In the genomic region with DNA sequence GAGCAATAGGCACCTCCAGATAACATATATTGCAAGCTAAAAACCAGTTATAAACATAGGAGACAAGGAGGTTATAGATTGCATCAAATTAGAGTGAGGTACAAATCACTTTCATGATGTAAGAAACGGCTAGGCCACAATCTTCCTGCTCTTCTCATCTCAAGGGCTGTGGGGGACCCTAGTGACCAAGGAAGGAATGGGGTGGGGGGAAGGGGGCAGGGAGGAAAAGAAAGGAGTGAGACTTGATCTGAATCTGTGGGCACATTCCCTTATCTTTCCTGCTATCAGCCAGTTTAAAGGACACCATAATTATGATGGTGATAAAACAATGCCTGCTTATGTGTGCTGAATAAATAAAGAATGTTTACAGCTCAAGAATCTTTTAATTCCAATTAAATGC, we compare ENCODE assay signal across 16 cellular contexts. TPM values are rescaled to one million over a fixed set of nuclear protein-coding genes. Genes with fewer than 3 reads are reported as not detected.
DNase-seq lines count a peak whose midpoint lies in the region; ATAC-seq and TF ChIP-seq lines count a peak whose summit lies in the region.
"Had no signal": no experiment of that assay in that cellular context is flagged by ENCODE, and none has a peak within 500 bp of the region (broad histone marks: within the 10 kb centered on the region; RNA-seq: fewer than 3 reads in every experiment).

No MANE protein-coding gene starts in this region.

- H3K4me1 ChIP-seq in esophagus squamous epithelium (peaks cover 10 to 76% (median 15%) of the 10 kb centered on the region in 3 donors), sigmoid colon (peaks cover 0 to 60% (median 36%) of the 10 kb centered on the region in 4 donors), OCI-LY7 (ENCODE audit: insufficient read depth, low read length, poor library complexity, severe bottlenecking) (peaks cover 45% of the 10 kb centered on the region)

- H3K9me3 ChIP-seq in esophagus squamous epithelium (no peaks in the 10 kb centered on the region), sigmoid colon (no peaks in the 10 kb centered on the region), OCI-LY7 (ENCODE audit: low read length) (no peaks in the 10 kb centered on the region)

- TF ChIP-seq CTCF in esophagus squamous epithelium (IDR thresholded peaks at IDR 0.05) (no peak), sigmoid colon (IDR thresholded peaks at IDR 0.05) (no peak), OCI-LY7 (conservative IDR thresholded peaks at IDR 0.05; ENCODE audit: low read length) (no peak)

- ATAC-seq in stimulated activated naive CD8-positive, alpha-beta T cell treated with anti-CD3 and anti-CD28 coated beads, Interleukin-15, amount 100 ng/mL, for 72 hours: no peak
- ATAC-seq: natural killer cell had no signal

- H2AFZ ChIP-seq in OCI-LY7 (ENCODE audit: low read length): no peak overlapping the region

- H3K4me3 ChIP-seq in esophagus squamous epithelium (no peak overlapping the region), sigmoid colon (no peak overlapping the region), OCI-LY7 (ENCODE audit: low read depth, low read length, poor library complexity, severe bottlenecking) (no peak overlapping the region)

- H3K27me3 Mint-ChIP-seq in stimulated activated naive CD8-positive, alpha-beta T cell treated with anti-CD3 and anti-CD28 coated beads, Interleukin-15, amount 100 ng/mL, for 72 hours: peaks cover 81% of the 10 kb centered on the region

- H3K9me3 Mint-ChIP-seq in stimulated activated naive CD8-positive, alpha-beta T cell treated with anti-CD3 and anti-CD28 coated beads, Interleukin-15, amount 100 ng/mL, for 72 hours: no peaks in the 10 kb centered on the region
- H3K9me3 Mint-ChIP-seq: natural killer cell had no signal

- CTCF ChIA-PET in OCI-LY7 (lab: Charles Lee; ENCODE audit: unreplicated experiment): no interaction called here

- TF ChIP-seq EP300 in sigmoid colon (IDR thresholded peaks at IDR 0.05): no peak

- WGBS in esophagus squamous epithelium, 2 donors: 58 to 64% methylated on average over 1 of the region's 1 CpG
- WGBS in sigmoid colon, 2 donors: 60 to 71% methylated on average over 1 of the region's 1 CpG

- H3K4me2 ChIP-seq in OCI-LY7 (ENCODE audit: low read length): no peak overlapping the region

- H3K27me3 ChIP-seq in esophagus squamous epithelium: peaks cover 0 to 16% (median 0%) of the 10 kb centered on the region in 4 donors
- H3K27me3 ChIP-seq in sigmoid colon: peaks cover 0 to 6% (median 0%) of the 10 kb centered on the region in 3 donors

- no peaks in the 10 kb centered on the region for H3K79me2 ChIP-seq in OCI-LY7 (ENCODE audit: insufficient read depth, low read depth, low read length)

- no TSS peak for BruUV-seq in OCI-LY7 (replicated peaks; lab: Mats Ljungman, UMichigan)

- no peaks in the 10 kb centered on the region for H3K36me3 ChIP-seq in esophagus squamous epithelium
- H3K36me3 ChIP-seq in sigmoid colon: no peaks in the 10 kb centered on the region
- H3K36me3 ChIP-seq in OCI-LY7 (ENCODE audit: insufficient read depth, low read length): no peaks in the 10 kb centered on the region

- DNase-seq in NCI-H1694 treated with DMSO at 0.1 percent for 48 hours (lab: John Stamatoyannopoulos, UW) (peak; percentile 5), NCI-H1694 (lab: John Stamatoyannopoulos, UW) (no peak), NCI-H82 treated with DMSO at 0.1 percent for 48 hours (lab: John Stamatoyannopoulos, UW; ENCODE audit: unreplicated experiment) (peak; percentile 36), esophagus squamous epithelium (lab: John Stamatoyannopoulos, UW) (no peak), sigmoid colon (no peak), NCI-H774 (lab: John Stamatoyannopoulos, UW) (no peak), OCI-LY7 (ENCODE audit: low spot score) (no peak)
- DNase-seq in stimulated activated naive CD8-positive, alpha-beta T cell treated with anti-CD3 and anti-CD28 coated beads, Interleukin-15, amount 100 ng/mL, for 72 hours: no peak
- DNase-seq: activated CD4-positive, alpha-beta T cell treated with anti-CD3 and anti-CD28 coated beads, Interleukin-2, amount 50 U/mL, for 4 hours; activated naive CD4-positive, alpha-beta T cell; DMS153; immature natural killer cell; natural killer cell; NCI-H2107; stimulated activated CD8-positive, alpha-beta memory T cell treated with anti-CD3 and anti-CD28 coated beads, Interleukin-4, amount 100 ng/mL, for 48 hours had no signal

- POLR2A ChIA-PET in OCI-LY7 (lab: Charles Lee): interaction anchor here (0.7 kb wide), 1 partner anchor 1067 kb away, joined by 4 read pairs; no protein-coding TSS in a partner anchor

- H3K4me3 Mint-ChIP-seq in stimulated activated naive CD8-positive, alpha-beta T cell treated with anti-CD3 and anti-CD28 coated beads, Interleukin-15, amount 100 ng/mL, for 72 hours: no peak overlapping the region

- no peak for TF ChIP-seq POLR2A in esophagus squamous epithelium (IDR thresholded peaks at IDR 0.05)
- no peak for TF ChIP-seq POLR2A in sigmoid colon (IDR thresholded peaks at IDR 0.05)

- no peak overlapping the region for H3K27ac Mint-ChIP-seq in stimulated activated naive CD8-positive, alpha-beta T cell treated with anti-CD3 and anti-CD28 coated beads, Interleukin-15, amount 100 ng/mL, for 72 hours
- H3K27ac Mint-ChIP-seq: immature natural killer cell, natural killer cell had no signal

- intact Hi-C loops in esophagus squamous epithelium (cut with DNase I): no loop called here
- intact Hi-C loops in sigmoid colon (cut with DNase I): loop anchor here (10.0 kb wide), 1 partner anchor 912 kb away; no protein-coding TSS in a partner anchor
- intact Hi-C loops in OCI-LY7 (cut with micrococcal nuclease; ENCODE audit: unreplicated experiment): no loop called here

- H4K20me1 ChIP-seq in OCI-LY7 (ENCODE audit: insufficient read depth, low read length): no peaks in the 10 kb centered on the region

- H3K4me1 Mint-ChIP-seq in stimulated activated naive CD8-positive, alpha-beta T cell treated with anti-CD3 and anti-CD28 coated beads, Interleukin-15, amount 100 ng/mL, for 72 hours: peaks cover 52% of the 10 kb centered on the region

- H3K27ac ChIP-seq in esophagus squamous epithelium (peak overlapping the region in 3 of 4 donors; percentile 12 to 100 (median 97)), sigmoid colon (peak overlapping the region in 3 of 4 donors; percentile 97 to 99 (median 97)), OCI-LY7 (ENCODE audit: low read depth, low read length, poor library complexity, severe bottlenecking) (no peak overlapping the region)

- no peaks in the 10 kb centered on the region for H3K9me2 ChIP-seq in OCI-LY7 (ENCODE audit: insufficient read depth, low read length)

RNA-seq across cellular contexts. Expression of a gene that starts 2.5 kb away (rescaled TPM):
- total RNA-seq in esophagus squamous epithelium (under 1 TPM in 3 of 4 donors, not detected in 1; 0.53 to 0.57 (median 0.57) TPM), sigmoid colon (1 to 10 TPM in 3 of 4 donors, under 1 TPM in 1; 0.82 to 4.2 (median 3.4) TPM), OCI-LY7 (2022) (0.06 TPM in 1 of 2 replicates, not detected in the other)
- under 1 TPM in 1 of 3 donors, not detected in 2; 0.10 TPM for polyA plus RNA-seq in sigmoid colon
- not detected in 2 replicates for total RNA-seq in OCI-LY7 (2014; rRNA removed; shearing (Covaris generic))
- total RNA-seq: natural killer cell; T-helper 1 cell treated with Interleukin-12 subunit alpha and Interleukin-12 subunit beta and Interleukin-4 antibody, amounts not matched to agents 30 ng/mL and 1 ng/mL, for 36 hours had no signal
- polyA plus RNA-seq: immature natural killer cell had no signal

RNA-seq across cellular contexts. Expression of a gene that starts 11.0 kb away (rescaled TPM):
- total RNA-seq in esophagus squamous epithelium (10 to 100 TPM; 22.7 to 49.6 (median 32.4) TPM), sigmoid colon (10 to 100 TPM; 36.0 to 53.7 (median 45.1) TPM), OCI-LY7 (2022) (67.3 and 74.0 TPM in 2 replicates)
- 10 to 100 TPM in 2 of 3 donors, 1 to 10 TPM in 1; 8.6 to 16.1 (median 10.2) TPM for polyA plus RNA-seq in sigmoid colon
- 50.4 and 68.4 TPM in 2 replicates for total RNA-seq in OCI-LY7 (2014; rRNA removed; shearing (Covaris generic))

Comparison
In these comparisons a context has a peak if more than half of its experiments do, and no peak if none do; other contexts are left out.
1. DNase-seq: peak in NCI-H1694 treated with DMSO at 0.1 percent for 48 hours (single experiment) and NCI-H82 treated with DMSO at 0.1 percent for 48 hours (single experiment); none in NCI-H1694 (single experiment), esophagus squamous epithelium (single experiment), sigmoid colon (single experiment), stimulated activated naive CD8-positive, alpha-beta T cell treated with anti-CD3 and anti-CD28 coated beads, Interleukin-15, amount 100 ng/mL, for 72 hours (0 of 2), NCI-H774 (single experiment) and OCI-LY7 (single experiment).